ENCODE assay signal across 13 cellular contexts in the genomic region with DNA sequence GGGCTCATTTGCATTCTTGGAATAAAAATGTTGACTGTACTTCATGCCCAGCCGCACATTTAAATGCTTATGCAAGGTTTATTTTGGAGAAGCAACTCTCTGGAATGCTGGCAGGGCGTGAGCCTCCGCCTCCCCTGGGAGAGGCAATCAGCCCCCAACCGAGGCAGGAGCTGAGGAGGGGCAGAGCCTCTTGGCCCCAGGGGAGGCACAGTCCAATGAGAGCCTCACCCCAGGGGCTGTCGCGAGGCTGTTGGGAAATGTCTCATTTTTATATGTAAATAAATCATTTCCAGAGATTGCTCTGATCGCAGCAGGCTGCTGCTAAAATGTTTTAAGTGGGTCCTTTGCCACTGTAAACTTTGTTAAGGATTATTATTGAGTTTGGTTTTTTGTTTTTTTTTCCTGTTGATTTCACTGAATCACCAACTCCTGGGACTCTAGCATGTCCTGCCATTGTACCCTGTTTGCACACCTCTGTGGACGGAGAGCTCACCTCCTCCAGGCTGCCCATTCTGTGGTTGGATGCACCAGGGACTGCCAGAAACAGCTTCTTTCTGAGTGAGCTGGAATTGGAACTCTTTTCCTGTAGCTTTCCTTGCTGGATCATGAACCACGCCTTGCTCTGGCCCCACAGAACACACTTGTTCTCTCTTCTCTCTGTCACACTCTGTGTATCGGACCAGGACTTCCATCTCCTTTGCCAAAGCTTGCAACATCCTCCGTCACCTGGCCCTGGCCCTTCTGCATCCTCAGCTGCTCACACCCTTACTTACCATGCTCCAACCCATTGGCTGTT. TPM values are rescaled to one million over a fixed set of nuclear protein-coding genes. Genes with fewer than 3 reads are reported as not detected.
DNase-seq lines count a peak whose midpoint lies in the region; ATAC-seq and TF ChIP-seq lines count a peak whose summit lies in the region.
"Had no signal": no experiment of that assay in that cellular context is flagged by ENCODE, and none has a peak within 500 bp of the region (broad histone marks: within the 10 kb centered on the region; RNA-seq: fewer than 3 reads in every experiment).

No MANE protein-coding gene starts in this region.

- H3K27ac ChIP-seq in mammary epithelial cell (ENCODE audit: insufficient read depth, low read depth, low read length) (no peak overlapping the region), prostate gland (peak overlapping the region in 1 of 2 donors; percentile 5)

- DNase-seq in AG04449 (ENCODE audit: low read depth, low spot score) (peak; percentile 7), HAP-1 (ENCODE audit: low spot score in 2 of 2) (peak; percentile 57 to 80), mammary epithelial cell (no peak), mesenteric fat pad (ENCODE audit: low spot score) (peak; percentile 22), prostate gland (ENCODE audit: low spot score) (no peak)
- DNase-seq: amygdala; Caco-2; Karpas-422; stimulated activated CD4-positive, alpha-beta T cell treated with anti-CD3 and anti-CD28 coated beads, Interleukin-12 subunit alpha, Interleukin-12 subunit beta, amount 100 ng/mL, for 4 hours had no signal

- POLR2A ChIA-PET in AG04449 (lab: Yijun Ruan, JAX), result no interaction called here

- BruUV-seq in mammary epithelial cell (replicated peaks; lab: Mats Ljungman, UMichigan), result no TSS peak

- no peak overlapping the region for H2AFZ ChIP-seq in mammary epithelial cell (ENCODE audit: low read depth, low read length)

- H3K9me3 ChIP-seq in HAP-1 (peaks cover 4% of the 10 kb centered on the region; the same call in 1 of the 2 replicates), mammary epithelial cell (replicated peaks; ENCODE audit: insufficient read depth, low read length) (no peaks in the 10 kb centered on the region), prostate gland (no peaks in the 10 kb centered on the region)
- H3K9me3 ChIP-seq: Caco-2 had no signal

- H3K27me3 ChIP-seq in HAP-1 (ENCODE audit: low read depth), result no peaks in the 10 kb centered on the region; the same call in 1 of the 2 replicates
- H3K27me3 ChIP-seq in mammary epithelial cell (ENCODE audit: insufficient read depth, low read length), result no peaks in the 10 kb centered on the region
- no peaks in the 10 kb centered on the region for H3K27me3 ChIP-seq in prostate gland (replicated peaks; ENCODE audit: insufficient read depth)

- intact Hi-C loops in mammary epithelial cell (cut with micrococcal nuclease) (no loop called here), prostate gland (cut with DNase I) (no loop called here)

- dilution Hi-C loops in mammary epithelial cell (cut with HindIII; ENCODE audit: low sequenced_read_pairs), result no loop called here

- CTCF ChIA-PET in AG04449 (lab: Yijun Ruan, JAX) (interaction anchor here (0.6 to 1.0 kb wide), 2 partner anchors 10 to 13 kb away, joined by 3 to 4 read pairs; no protein-coding TSS in a partner anchor), mammary epithelial cell (lab: Charles Lee; ENCODE audit: low non-redundant PET) (no interaction called here)

- H3K4me2 ChIP-seq in mammary epithelial cell (ENCODE audit: insufficient read depth, low read depth, low read length), result peak overlapping the region; percentile 5

- H3K4me3 ChIP-seq in AG04449 (ENCODE audit: low read depth, low read length), result no peak overlapping the region
- H3K4me3 ChIP-seq in HAP-1, result no peak overlapping the region
- H3K4me3 ChIP-seq in mammary epithelial cell (replicated peaks in 1 of 3; ENCODE audit: insufficient read depth in 1 of 3, low read depth in 2 of 3, low read length in 3 of 3), result peak overlapping the region in 1 of 3 experiments; percentile 8
- peak overlapping the region in 1 of 2 donors; percentile 2 for H3K4me3 ChIP-seq in prostate gland

- in situ Hi-C loops in HAP-1 (cut with MboI; ENCODE audit: low sequenced_read_pairs) (no loop called here), mammary epithelial cell (cut with MboI; ENCODE audit: low sequenced_read_pairs in 2 of 2) (loop anchor here in 1 of 2 donors (10.0 kb wide), 1 partner anchor 225 kb away; no protein-coding TSS in a partner anchor)

- TF ChIP-seq POLR2A in prostate gland (IDR thresholded peaks at IDR 0.05), result no peak

- no peaks in the 10 kb centered on the region for H3K79me2 ChIP-seq in mammary epithelial cell (ENCODE audit: insufficient read depth, low read length)

- 25% methylated on average over 11 of the region's 11 CpGs for WGBS in mammary epithelial cell (ENCODE audit: low coverage, missing lambda C conversion rate)
- 30% methylated on average over 11 of the region's 11 CpGs for WGBS in prostate gland

- no peak for ATAC-seq in HG02763 (IDR thresholded peaks at IDR 0.05; ENCODE audit: unreplicated experiment)
- ATAC-seq in GM21423 (IDR thresholded peaks at IDR 0.05; ENCODE audit: unreplicated experiment), result no peak
- no peak for ATAC-seq in HG02885 (IDR thresholded peaks at IDR 0.05; ENCODE audit: poor library complexity, unreplicated experiment)

- H4K20me1 ChIP-seq in mammary epithelial cell (ENCODE audit: insufficient read depth, low read length), result no peaks in the 10 kb centered on the region

- H3K36me3 ChIP-seq in HAP-1 (replicated peaks) (no peaks in the 10 kb centered on the region), mammary epithelial cell (ENCODE audit: insufficient read depth, low read length) (no peaks in the 10 kb centered on the region), prostate gland (no peaks in the 10 kb centered on the region)

- no peak overlapping the region for H3K9ac ChIP-seq in mammary epithelial cell (ENCODE audit: insufficient read depth, low read length)

- H3K4me1 ChIP-seq in HAP-1 (no peaks in the 10 kb centered on the region; the same call in 1 of the 2 replicates), mammary epithelial cell (ENCODE audit: insufficient read depth, low read length) (no peaks in the 10 kb centered on the region), prostate gland (replicated peaks) (no peaks in the 10 kb centered on the region)
- H3K4me1 ChIP-seq: Caco-2 had no signal

- TF ChIP-seq CTCF in AG04449 (IDR thresholded peaks at IDR 0.05; ENCODE audit: insufficient read depth, low read length, missing control alignments), result no peak
- no peak for TF ChIP-seq CTCF in mammary epithelial cell (conservative IDR thresholded peaks at IDR 0.05 in 1 of 2, IDR thresholded peaks at IDR 0.05 in 1 of 2; ENCODE audit: extremely low read depth in 1 of 2, insufficient read depth in 1 of 2, low read depth in 1 of 2, low read length in 2 of 2)
- no peak for TF ChIP-seq CTCF in prostate gland (IDR thresholded peaks at IDR 0.05)

RNA-seq across cellular contexts. Expression of gene FAM181A, which starts 46.9 kb away (rescaled TPM):
- total RNA-seq in mammary epithelial cell (under 1 TPM in 1 of 2 donors, not detected in 1; 0.17 TPM), mesenteric fat pad (not detected), prostate gland (1 to 10 TPM in 1 of 2 donors, not detected in 1; 3.1 TPM)
- polyA plus RNA-seq in mammary epithelial cell, result 0.18 TPM
- not detected for polyA minus RNA-seq in mammary epithelial cell
- total RNA-seq: Caco-2, mononuclear cell had no signal

Comparison
In these comparisons a context has a peak if more than half of its experiments do, and no peak if none do; other contexts are left out.
1. DNase-seq: peak in AG04449 (single experiment), HAP-1 (2 of 2) and mesenteric fat pad (single experiment); none in mammary epithelial cell (single experiment) and prostate gland (single experiment).